Comparison of ENCODE assay signal across 1 cellular context in genomic region chr19:46731584-46731983, GRCh38.
TF ChIP-seq lines count a peak whose summit lies in the region.

No MANE protein-coding gene starts in this region.

TF ChIP-seq in GM23338, 12 proteins besides CTCF, POLR2A, EP300 and RAD21 (continued from another document):
- no peak for TF ChIP-seq REST (IDR thresholded peaks at IDR 0.05; ENCODE audit: unreplicated experiment)
- no peak for TF ChIP-seq STAT1 (IDR thresholded peaks at IDR 0.05; ENCODE audit: unreplicated experiment)
- TF ChIP-seq POLR2AphosphoS5 (IDR thresholded peaks at IDR 0.05; ENCODE audit: low read depth): no peak
